8 cellular contexts compared by ENCODE assay signal in the genomic region with DNA sequence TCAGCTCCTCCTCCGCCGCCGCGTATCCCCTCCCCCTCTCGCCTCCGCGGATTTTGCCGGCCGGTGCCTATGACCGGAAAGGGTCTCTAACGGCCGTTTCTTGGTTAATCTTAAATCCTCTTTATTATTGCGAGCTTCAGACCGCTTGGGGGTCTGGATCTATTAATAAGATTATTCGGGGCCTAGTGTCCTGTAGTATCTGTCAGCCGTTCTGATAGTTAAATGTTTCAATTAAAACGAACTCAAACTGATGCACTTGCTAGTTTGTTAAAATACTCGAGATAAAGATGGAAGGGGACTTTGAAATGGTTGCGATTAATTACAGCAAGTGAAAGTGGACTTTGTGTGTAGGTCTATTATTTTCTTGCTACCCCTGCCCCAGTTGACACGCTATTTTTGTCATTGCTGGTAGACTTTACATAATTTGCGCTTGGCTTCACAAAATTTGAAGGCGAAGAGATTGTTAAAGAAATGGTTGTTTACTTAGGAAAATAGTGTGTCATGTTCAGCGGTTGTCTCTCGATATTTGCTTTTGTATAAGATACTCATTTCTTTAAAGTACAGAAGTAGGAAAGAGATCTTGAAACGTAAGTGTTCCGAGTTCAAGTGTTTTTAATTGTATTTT. TPM values are rescaled to one million over a fixed set of nuclear protein-coding genes. Genes with fewer than 3 reads are reported as not detected.
DNase-seq lines count a peak whose midpoint lies in the region; ATAC-seq and TF ChIP-seq lines count a peak whose summit lies in the region.

No MANE protein-coding gene starts in this region.

- peaks cover 72% of the 10 kb centered on the region for H3K4me1 ChIP-seq in left ventricle myocardium inferior

- no peaks in the 10 kb centered on the region for H3K9me3 Mint-ChIP-seq in activated T-helper 17 cell treated with anti-CD3 and anti-CD28 coated beads, Interleukin-2, amount 50 U/mL, for 72 hours

- no peaks in the 10 kb centered on the region for H3K27me3 ChIP-seq in left ventricle myocardium inferior (ENCODE audit: low read depth)

- intact Hi-C loops in left ventricle myocardium inferior (cut with micrococcal nuclease) = no loop called here

- H3K27ac ChIP-seq in left ventricle myocardium inferior (replicated peaks) = peak overlapping the region; percentile 99

- H3K9me3 ChIP-seq in left ventricle myocardium inferior (replicated peaks) = no peaks in the 10 kb centered on the region

- peaks cover 15% of the 10 kb centered on the region for H3K4me1 Mint-ChIP-seq in activated T-helper 17 cell treated with anti-CD3 and anti-CD28 coated beads, Interleukin-2, amount 50 U/mL, for 72 hours

- TF ChIP-seq CTCF in LNCaP clone FGC (IDR thresholded peaks at IDR 0.05; ENCODE audit: control insufficient read depth, extremely low read depth, insufficient read depth) = no peak
- no peak for TF ChIP-seq CTCF in left ventricle myocardium inferior (IDR thresholded peaks at IDR 0.05; ENCODE audit: borderline replicate concordance)

- H3K36me3 ChIP-seq in left ventricle myocardium inferior = peaks cover 30% of the 10 kb centered on the region

- DNase-seq in DMS79 treated with DMSO at 0.1 percent for 48 hours (lab: John Stamatoyannopoulos, UW) (peak; percentile 33), DMS79 (lab: John Stamatoyannopoulos, UW) (no peak), LNCaP clone FGC (ENCODE audit: low read depth) (no peak), left ventricle myocardium inferior (peak; percentile 71), pulmonary artery endothelial cell (ENCODE audit: low read depth, low spot score) (peak; percentile 5), OCI-M2 (lab: John Stamatoyannopoulos, UW; ENCODE audit: unreplicated experiment) (no peak), AG08396 (ENCODE audit: low spot score) (no peak)

- H3K4me3 ChIP-seq in LNCaP clone FGC (ENCODE audit: low read depth, low read length) (peak overlapping the region; percentile 69), left ventricle myocardium inferior (peak overlapping the region; percentile 80)

- peak overlapping the region; percentile 99 for H3K4me3 Mint-ChIP-seq in activated T-helper 17 cell treated with anti-CD3 and anti-CD28 coated beads, Interleukin-2, amount 50 U/mL, for 72 hours

- H3K27ac Mint-ChIP-seq in activated T-helper 17 cell treated with anti-CD3 and anti-CD28 coated beads, Interleukin-2, amount 50 U/mL, for 72 hours = peak overlapping the region; percentile 100

- peaks cover 86% of the 10 kb centered on the region for H3K36me3 Mint-ChIP-seq in activated T-helper 17 cell treated with anti-CD3 and anti-CD28 coated beads, Interleukin-2, amount 50 U/mL, for 72 hours (ENCODE audit: low read depth)

- no peaks in the 10 kb centered on the region for H3K27me3 Mint-ChIP-seq in activated T-helper 17 cell treated with anti-CD3 and anti-CD28 coated beads, Interleukin-2, amount 50 U/mL, for 72 hours

- ATAC-seq in activated T-helper 17 cell treated with anti-CD3 and anti-CD28 coated beads, Interleukin-2, amount 50 U/mL, for 72 hours (replicated peaks) = no peak

RNA-seq across cellular contexts. Expression of a gene that starts 0.8 kb away (rescaled TPM):
- 100 to 1,000 TPM; 242 to 282 TPM for total RNA-seq in activated T-helper 17 cell treated with anti-CD3 and anti-CD28 coated beads, Interleukin-2, amount 50 U/mL, for 72 hours
- 148 TPM for total RNA-seq in left ventricle myocardium inferior
- 128 and 173 TPM in 2 replicates for total RNA-seq in pulmonary artery endothelial cell

RNA-seq across cellular contexts. Expression of a gene that starts 1.7 kb away (rescaled TPM):
- total RNA-seq in activated T-helper 17 cell treated with anti-CD3 and anti-CD28 coated beads, Interleukin-2, amount 50 U/mL, for 72 hours = 100 to 1,000 TPM in 1 of 2 donors, 10 to 100 TPM in 1; 91.9 to 196 TPM
- total RNA-seq in left ventricle myocardium inferior (41.5 TPM), pulmonary artery endothelial cell (79.0 and 107 TPM in 2 replicates)

RNA-seq across cellular contexts. Expression of a gene that starts 44.9 kb away (rescaled TPM):
- 10 to 100 TPM; 39.8 to 43.0 TPM for total RNA-seq in activated T-helper 17 cell treated with anti-CD3 and anti-CD28 coated beads, Interleukin-2, amount 50 U/mL, for 72 hours
- total RNA-seq in left ventricle myocardium inferior (6.9 TPM), pulmonary artery endothelial cell (16.1 and 27.2 TPM in 2 replicates)

RNA-seq across cellular contexts. Expression of a gene that starts 52.1 kb away (rescaled TPM):
- under 1 TPM; 0.54 to 0.79 TPM for total RNA-seq in activated T-helper 17 cell treated with anti-CD3 and anti-CD28 coated beads, Interleukin-2, amount 50 U/mL, for 72 hours
- total RNA-seq in left ventricle myocardium inferior (6.5 TPM), pulmonary artery endothelial cell (0.79 and 1.2 TPM in 2 replicates)

Comparison
In these comparisons a context has a peak if more than half of its experiments do, and no peak if none do; other contexts are left out.
1. DNase-seq: peak in DMS79 treated with DMSO at 0.1 percent for 48 hours (single experiment), left ventricle myocardium inferior (single experiment) and pulmonary artery endothelial cell (single experiment); none in DMS79 (single experiment), LNCaP clone FGC (single experiment), OCI-M2 (single experiment) and AG08396 (single experiment).